ENCODE assay signal across 8 cellular contexts in the genomic region with DNA sequence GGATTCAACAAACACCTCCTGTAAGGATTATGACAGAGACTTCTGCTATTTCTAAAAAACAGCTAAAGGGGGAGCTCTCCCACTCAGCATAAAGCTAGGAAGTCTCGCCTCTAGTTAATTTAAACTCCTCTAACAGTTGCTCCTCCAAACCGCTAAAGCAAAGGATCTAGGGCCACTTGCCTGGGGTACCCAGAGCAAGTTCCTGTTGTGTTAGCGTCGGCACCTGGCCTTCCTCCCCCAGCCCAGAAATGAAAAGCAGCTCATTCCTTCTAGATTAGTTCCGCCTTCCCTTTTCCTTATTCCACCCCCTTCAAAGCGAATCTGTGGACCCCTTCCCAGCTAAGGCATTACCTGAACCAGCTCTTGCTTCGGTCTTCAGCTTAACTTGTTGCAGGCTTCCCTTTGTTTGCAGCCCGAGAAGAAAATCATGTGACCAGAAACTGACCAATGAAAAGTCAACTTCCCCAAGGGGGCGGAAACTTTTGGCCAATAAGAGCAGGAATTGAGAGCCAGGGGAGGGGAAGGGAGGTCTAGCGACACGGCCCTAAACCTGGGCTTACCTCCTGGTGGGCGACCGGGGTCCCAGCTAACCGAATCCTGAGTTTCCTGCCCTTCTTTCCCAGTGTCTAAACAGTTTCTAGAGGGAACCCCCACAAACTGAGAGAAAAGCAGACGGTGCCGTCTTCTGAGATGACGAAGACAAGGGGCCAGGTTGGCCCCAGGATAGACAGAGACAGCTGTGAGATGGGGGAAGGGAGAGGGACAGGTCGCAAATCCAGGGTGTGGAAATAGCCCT. TPM values are rescaled to one million over a fixed set of nuclear protein-coding genes. Genes with fewer than 3 reads are reported as not detected.
A peak's percentile ranks its signal among the peaks of the same experiment; 100 is the strongest.
DNase-seq lines count a peak whose midpoint lies in the region; ATAC-seq, FAIRE-seq and TF ChIP-seq lines count a peak whose summit lies in the region.

A gene with protein sequence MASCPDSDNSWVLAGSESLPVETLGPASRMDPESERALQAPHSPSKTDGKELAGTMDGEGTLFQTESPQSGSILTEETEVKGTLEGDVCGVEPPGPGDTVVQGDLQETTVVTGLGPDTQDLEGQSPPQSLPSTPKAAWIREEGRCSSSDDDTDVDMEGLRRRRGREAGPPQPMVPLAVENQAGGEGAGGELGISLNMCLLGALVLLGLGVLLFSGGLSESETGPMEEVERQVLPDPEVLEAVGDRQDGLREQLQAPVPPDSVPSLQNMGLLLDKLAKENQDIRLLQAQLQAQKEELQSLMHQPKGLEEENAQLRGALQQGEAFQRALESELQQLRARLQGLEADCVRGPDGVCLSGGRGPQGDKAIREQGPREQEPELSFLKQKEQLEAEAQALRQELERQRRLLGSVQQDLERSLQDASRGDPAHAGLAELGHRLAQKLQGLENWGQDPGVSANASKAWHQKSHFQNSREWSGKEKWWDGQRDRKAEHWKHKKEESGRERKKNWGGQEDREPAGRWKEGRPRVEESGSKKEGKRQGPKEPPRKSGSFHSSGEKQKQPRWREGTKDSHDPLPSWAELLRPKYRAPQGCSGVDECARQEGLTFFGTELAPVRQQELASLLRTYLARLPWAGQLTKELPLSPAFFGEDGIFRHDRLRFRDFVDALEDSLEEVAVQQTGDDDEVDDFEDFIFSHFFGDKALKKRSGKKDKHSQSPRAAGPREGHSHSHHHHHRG (minus strand): TSS at position 382 of the 796 bp plus-strand sequence. CDS start 2,378 bp downstream, outside the sequence.

- peak; percentile 84 for DNase-seq in GM12891 (ENCODE audit: insufficient read length, low spot score)
- DNase-seq in NCI-H2081 treated with DMSO at 0.1 percent for 48 hours (lab: John Stamatoyannopoulos, UW) = peak; percentile 30
- DNase-seq in T1000 (lab: John Stamatoyannopoulos, UW) = peak; percentile 76
- peak; percentile 95 for DNase-seq in astrocyte of the hippocampus (ENCODE audit: low read depth, low spot score)
- peak; percentile 59 to 77 (median 68) for DNase-seq in right cardiac atrium
- DNase-seq in psoas muscle = peak; percentile 54 to 75
- peak in 1 of 2 donors; percentile 97 for DNase-seq in vagina (ENCODE audit: extremely low spot score in 2 of 2)

- H3K9me3 ChIP-seq in right cardiac atrium (ENCODE audit: control insufficient read depth, low read length) (no peaks in the 10 kb centered on the region), psoas muscle (no peaks in the 10 kb centered on the region), vagina (no peaks in the 10 kb centered on the region)

- H3K4me1 ChIP-seq in right cardiac atrium (ENCODE audit: control insufficient read depth, insufficient read depth, low read length) (peaks cover 24% of the 10 kb centered on the region), psoas muscle (peaks cover 54% of the 10 kb centered on the region), vagina (peaks cover 62% of the 10 kb centered on the region)

- H3K4me3 ChIP-seq in right cardiac atrium (ENCODE audit: low read length) = peak within 1 kb of the TSS; percentile 95
- peak within 1 kb of the TSS; percentile 71 for H3K4me3 ChIP-seq in psoas muscle
- H3K4me3 ChIP-seq in vagina = peak within 1 kb of the TSS; percentile 51 to 56

- TF ChIP-seq CTCF in psoas muscle (IDR thresholded peaks at IDR 0.05) (no peak), vagina (IDR thresholded peaks at IDR 0.05) (peak in 1 of 3 experiments; percentile 2)

- peak; percentile 61 for ATAC-seq in HG03025 (IDR thresholded peaks at IDR 0.05; ENCODE audit: low FRiP score, unreplicated experiment)
- ATAC-seq in right cardiac atrium = peak; percentile 82 to 83
- ATAC-seq in psoas muscle = peak; percentile 87 to 91 (median 88)

- H3K36me3 ChIP-seq in psoas muscle (ENCODE audit: insufficient read depth in 1 of 2, low read depth in 1 of 2) = peaks cover 0 to 26% of the 10 kb centered on the region in 2 donors
- peaks cover 0 to 12% of the 10 kb centered on the region in 2 donors for H3K36me3 ChIP-seq in vagina

- H3K27me3 ChIP-seq in right cardiac atrium (ENCODE audit: control insufficient read depth, insufficient read depth) (no peaks in the 10 kb centered on the region), psoas muscle (ENCODE audit: insufficient read depth in 3 of 3, low read length in 2 of 3) (no peaks in the 10 kb centered on the region), vagina (no peaks in the 10 kb centered on the region)

- FAIRE-seq in GM12891 (lab: Jason Lieb, UNC) = peak; percentile 84

- intact Hi-C loops in right cardiac atrium (cut with DNase I) (loop anchor here in 1 of 4 donors (10.0 kb wide), 1 partner anchor 109 kb away; a partner anchor contains a TSS), psoas muscle (cut with DNase I) (loop anchor here in 1 of 2 donors (1.0 kb wide), 1 partner anchor 43 kb away; no protein-coding TSS in a partner anchor), vagina (cut with DNase I) (no loop called here)

- TF ChIP-seq POLR2A in GM12891 (IDR thresholded peaks at IDR 0.05; ENCODE audit: low read depth, low read length) = no peak; the same call in 1 of the 2 replicates
- peak in 1 of 2 donors; percentile 2 for TF ChIP-seq POLR2A in vagina (IDR thresholded peaks at IDR 0.05)

- under 1% methylated on average over 18 of the region's 18 CpGs for WGBS in right cardiac atrium
- WGBS in psoas muscle, 3 donors = 0 to 1% (median 1%) methylated on average over 18 of the region's 18 CpGs

- peak within 1 kb of the TSS; percentile 98 for H3K27ac ChIP-seq in right cardiac atrium (ENCODE audit: low read length)
- peak within 1 kb of the TSS; percentile 88 for H3K27ac ChIP-seq in psoas muscle
- H3K27ac ChIP-seq in vagina = peak within 1 kb of the TSS; percentile 68

TF ChIP-seq in GM12891, 5 proteins besides CTCF, POLR2A, EP300 and RAD21:
- TF ChIP-seq PAX5 (IDR thresholded peaks at IDR 0.05; ENCODE audit: insufficient read depth, low read length, severe bottlenecking) = no peak
- TF ChIP-seq SPI1 (IDR thresholded peaks at IDR 0.05; ENCODE audit: low read depth, low read length) = no peak
- no peak for TF ChIP-seq POU2F2 (IDR thresholded peaks at IDR 0.05; ENCODE audit: low read depth, low read length)
- TF ChIP-seq POLR2AphosphoS5 (IDR thresholded peaks at IDR 0.05; ENCODE audit: low read depth, low read length) = no peak
- no peak for TF ChIP-seq TAF1 (IDR thresholded peaks at IDR 0.05; ENCODE audit: low read depth, low read length)

RNA-seq across cellular contexts. Expression of the gene that starts here (rescaled TPM):
- polyA plus RNA-seq in GM12891 (2012; ENCODE audit: low read depth, missing spikeins) = 34.1 TPM
- total RNA-seq in right cardiac atrium = 100 to 1,000 TPM in 1 of 4 donors, 10 to 100 TPM in 3; 84.8 to 104 (median 90.1) TPM
- 82.9 TPM for polyA plus RNA-seq in right cardiac atrium
- total RNA-seq in psoas muscle = 100 to 1,000 TPM in 2 of 4 donors, 10 to 100 TPM in 2; 76.5 to 149 (median 104) TPM
- polyA plus RNA-seq in psoas muscle = 10 to 100 TPM; 13.6 to 79.6 (median 54.8) TPM
- 56.5 TPM for total RNA-seq in vagina
